Comparison of ENCODE assay signal across 15 cellular contexts in the genomic region with DNA sequence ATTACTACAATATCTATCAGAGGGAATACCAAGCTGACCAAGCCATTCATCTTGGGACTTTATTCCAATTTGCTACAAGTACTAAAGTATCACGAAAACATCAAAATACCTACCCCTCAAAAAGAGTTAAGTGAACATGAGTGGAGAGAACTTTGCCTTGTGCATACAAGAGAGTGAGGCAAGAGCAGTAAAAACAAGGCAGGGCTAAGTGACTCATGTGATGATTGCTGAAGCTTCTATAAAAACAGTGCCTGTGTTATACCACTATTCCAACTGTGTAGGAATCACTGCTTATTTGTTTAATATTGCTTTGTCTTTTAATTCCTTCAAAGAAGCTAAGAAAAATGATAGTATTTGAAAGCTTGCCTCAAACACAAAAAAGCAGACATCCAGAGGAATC.
A peak's percentile ranks its signal among the peaks of the same experiment; 100 is the strongest.
DNase-seq lines count a peak whose midpoint lies in the region; ATAC-seq and TF ChIP-seq lines count a peak whose summit lies in the region.
"Had no signal": no experiment of that assay in that cellular context is flagged by ENCODE, and none has a peak within 500 bp of the region (broad histone marks: within the 10 kb centered on the region; RNA-seq: fewer than 3 reads in every experiment).

No MANE protein-coding gene starts in this region.

- CTCF ChIA-PET in WTC11 (lab: Charles Lee): no interaction called here

- POLR2A ChIA-PET in WTC11 (lab: Charles Lee): no interaction called here

- no peaks in the 10 kb centered on the region for H3K9me3 ChIP-seq in gastrocnemius medialis
- H3K9me3 ChIP-seq: SJSA1, uterus had no signal

- in situ Hi-C loops in gastrocnemius medialis (cut with MboI; ENCODE audit: low sequenced_read_pairs in 4 of 4): no loop called here

- no peak for TF ChIP-seq POLR2A in gastrocnemius medialis (IDR thresholded peaks at IDR 0.05)

- no peaks in the 10 kb centered on the region for H3K27me3 Mint-ChIP-seq in WTC11 (ENCODE audit: low read depth)
- H3K27me3 Mint-ChIP-seq: activated CD4-positive, alpha-beta T cell treated with anti-CD3 and anti-CD28 coated beads for 36 hours; dendritic cell treated with granulocyte-macrophage colony-stimulating factor and Interleukin-4, amounts not matched to agents 40 ng/mL and 50 ng/mL, for 4 days; naive thymus-derived CD8-positive, alpha-beta T cell had no signal

- peaks cover 0 to 27% of the 10 kb centered on the region in 2 donors for H3K36me3 ChIP-seq in gastrocnemius medialis
- H3K36me3 ChIP-seq: uterus had no signal

- peaks cover 0 to 3% of the 10 kb centered on the region in 2 donors for H3K4me1 ChIP-seq in gastrocnemius medialis
- H3K4me1 ChIP-seq: uterus had no signal

- H3K4me3 ChIP-seq in foreskin fibroblast (ENCODE audit: low read depth in 1 of 2, low read length in 2 of 2): no peak overlapping the region
- H3K4me3 ChIP-seq in gastrocnemius medialis: no peak overlapping the region
- H3K4me3 ChIP-seq: SJSA1, uterus had no signal

- no peak for TF ChIP-seq CTCF in WTC11 (IDR thresholded peaks at IDR 0.05)
- TF ChIP-seq CTCF in foreskin fibroblast (IDR thresholded peaks at IDR 0.05; ENCODE audit: low read depth, low read length): no peak
- no peak for TF ChIP-seq CTCF in gastrocnemius medialis (IDR thresholded peaks at IDR 0.05 in 4 of 5, conservative IDR thresholded peaks at IDR 0.05 in 1 of 5)

- H3K27ac Mint-ChIP-seq in WTC11: no peak overlapping the region
- H3K27ac Mint-ChIP-seq: activated CD4-positive, alpha-beta T cell treated with anti-CD3 and anti-CD28 coated beads for 36 hours; dendritic cell treated with granulocyte-macrophage colony-stimulating factor and Interleukin-4, amounts not matched to agents 40 ng/mL and 50 ng/mL, for 4 days had no signal

- DNase-seq in GM03348 (ENCODE audit: low spot score) (peak; percentile 71), WTC11 (ENCODE audit: low spot score) (no peak), foreskin fibroblast (peak; percentile 62 to 84), gastrocnemius medialis (no peak)
- no peak for DNase-seq in stimulated activated CD4-positive, alpha-beta T cell treated with anti-CD3 and anti-CD28 coated beads, Interleukin-4, amount 100 ng/mL, for 24 hours
- no peak for DNase-seq in activated CD4-positive, CD25-positive, alpha-beta regulatory T cell (lab: John Stamatoyannopoulos, UW)
- DNase-seq: activated CD4-positive, alpha-beta T cell treated with anti-CD3 and anti-CD28 coated beads for 36 hours; activated effector memory CD4-positive, alpha-beta T cell treated with Interleukin-2 at 50 U/mL for 16 hours; naive thymus-derived CD8-positive, alpha-beta T cell; NCI-H510A treated with DMSO at 0.1 percent for 48 hours; uterus had no signal

- H3K36me3 Mint-ChIP-seq in WTC11: peaks cover 55% of the 10 kb centered on the region

- no peaks in the 10 kb centered on the region for H3K27me3 ChIP-seq in gastrocnemius medialis
- H3K27me3 ChIP-seq: SJSA1, uterus had no signal

- peak overlapping the region in 1 of 4 donors; percentile 18 for H3K27ac ChIP-seq in gastrocnemius medialis
- H3K27ac ChIP-seq: SJSA1, uterus had no signal

- intact Hi-C loops in gastrocnemius medialis (cut with DNase I; ENCODE audit: low total_unique reads): no loop called here

- ATAC-seq in WTC11 (no peak), gastrocnemius medialis (peak; percentile 88 to 90), HG03378 (IDR thresholded peaks at IDR 0.05; ENCODE audit: unreplicated experiment) (no peak), HG03159 (IDR thresholded peaks at IDR 0.05; ENCODE audit: unreplicated experiment) (no peak)
- ATAC-seq: activated CD4-positive, alpha-beta T cell treated with anti-CD3 and anti-CD28 coated beads for 36 hours; naive thymus-derived CD8-positive, alpha-beta T cell had no signal

- no peaks in the 10 kb centered on the region for H3K4me1 Mint-ChIP-seq in WTC11
- H3K4me1 Mint-ChIP-seq: activated CD4-positive, alpha-beta T cell treated with anti-CD3 and anti-CD28 coated beads for 36 hours had no signal

- peaks cover 9% of the 10 kb centered on the region for H3K9me3 Mint-ChIP-seq in WTC11
- H3K9me3 Mint-ChIP-seq: dendritic cell treated with granulocyte-macrophage colony-stimulating factor and Interleukin-4, amounts not matched to agents 40 ng/mL and 50 ng/mL, for 4 days had no signal

- no peak overlapping the region for H3K4me3 Mint-ChIP-seq in WTC11
- H3K4me3 Mint-ChIP-seq: activated CD4-positive, alpha-beta T cell treated with anti-CD3 and anti-CD28 coated beads for 36 hours; dendritic cell treated with granulocyte-macrophage colony-stimulating factor and Interleukin-4, amounts not matched to agents 40 ng/mL and 50 ng/mL, for 4 days; naive thymus-derived CD8-positive, alpha-beta T cell had no signal

TF ChIP-seq in WTC11, 78 proteins besides CTCF, POLR2A, EP300 and RAD21:
- TF ChIP-seq, protein P1, sequence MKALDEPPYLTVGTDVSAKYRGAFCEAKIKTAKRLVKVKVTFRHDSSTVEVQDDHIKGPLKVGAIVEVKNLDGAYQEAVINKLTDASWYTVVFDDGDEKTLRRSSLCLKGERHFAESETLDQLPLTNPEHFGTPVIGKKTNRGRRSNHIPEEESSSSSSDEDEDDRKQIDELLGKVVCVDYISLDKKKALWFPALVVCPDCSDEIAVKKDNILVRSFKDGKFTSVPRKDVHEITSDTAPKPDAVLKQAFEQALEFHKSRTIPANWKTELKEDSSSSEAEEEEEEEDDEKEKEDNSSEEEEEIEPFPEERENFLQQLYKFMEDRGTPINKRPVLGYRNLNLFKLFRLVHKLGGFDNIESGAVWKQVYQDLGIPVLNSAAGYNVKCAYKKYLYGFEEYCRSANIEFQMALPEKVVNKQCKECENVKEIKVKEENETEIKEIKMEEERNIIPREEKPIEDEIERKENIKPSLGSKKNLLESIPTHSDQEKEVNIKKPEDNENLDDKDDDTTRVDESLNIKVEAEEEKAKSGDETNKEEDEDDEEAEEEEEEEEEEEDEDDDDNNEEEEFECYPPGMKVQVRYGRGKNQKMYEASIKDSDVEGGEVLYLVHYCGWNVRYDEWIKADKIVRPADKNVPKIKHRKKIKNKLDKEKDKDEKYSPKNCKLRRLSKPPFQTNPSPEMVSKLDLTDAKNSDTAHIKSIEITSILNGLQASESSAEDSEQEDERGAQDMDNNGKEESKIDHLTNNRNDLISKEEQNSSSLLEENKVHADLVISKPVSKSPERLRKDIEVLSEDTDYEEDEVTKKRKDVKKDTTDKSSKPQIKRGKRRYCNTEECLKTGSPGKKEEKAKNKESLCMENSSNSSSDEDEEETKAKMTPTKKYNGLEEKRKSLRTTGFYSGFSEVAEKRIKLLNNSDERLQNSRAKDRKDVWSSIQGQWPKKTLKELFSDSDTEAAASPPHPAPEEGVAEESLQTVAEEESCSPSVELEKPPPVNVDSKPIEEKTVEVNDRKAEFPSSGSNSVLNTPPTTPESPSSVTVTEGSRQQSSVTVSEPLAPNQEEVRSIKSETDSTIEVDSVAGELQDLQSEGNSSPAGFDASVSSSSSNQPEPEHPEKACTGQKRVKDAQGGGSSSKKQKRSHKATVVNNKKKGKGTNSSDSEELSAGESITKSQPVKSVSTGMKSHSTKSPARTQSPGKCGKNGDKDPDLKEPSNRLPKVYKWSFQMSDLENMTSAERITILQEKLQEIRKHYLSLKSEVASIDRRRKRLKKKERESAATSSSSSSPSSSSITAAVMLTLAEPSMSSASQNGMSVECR (CRISPR knock-in tag; IDR thresholded peaks at IDR 0.05; ENCODE audit: borderline replicate concordance): no peak
- TF ChIP-seq, protein P2, sequence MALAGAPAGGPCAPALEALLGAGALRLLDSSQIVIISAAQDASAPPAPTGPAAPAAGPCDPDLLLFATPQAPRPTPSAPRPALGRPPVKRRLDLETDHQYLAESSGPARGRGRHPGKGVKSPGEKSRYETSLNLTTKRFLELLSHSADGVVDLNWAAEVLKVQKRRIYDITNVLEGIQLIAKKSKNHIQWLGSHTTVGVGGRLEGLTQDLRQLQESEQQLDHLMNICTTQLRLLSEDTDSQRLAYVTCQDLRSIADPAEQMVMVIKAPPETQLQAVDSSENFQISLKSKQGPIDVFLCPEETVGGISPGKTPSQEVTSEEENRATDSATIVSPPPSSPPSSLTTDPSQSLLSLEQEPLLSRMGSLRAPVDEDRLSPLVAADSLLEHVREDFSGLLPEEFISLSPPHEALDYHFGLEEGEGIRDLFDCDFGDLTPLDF (CRISPR knock-in tag; IDR thresholded peaks at IDR 0.05): no peak
- TF ChIP-seq RORB (CRISPR knock-in tag; IDR thresholded peaks at IDR 0.05) (no peak), GABPB1 (CRISPR knock-in tag; IDR thresholded peaks at IDR 0.05) (0 out of 2 replicates have a peak, but pooled peaks have one; percentile 21), FOXJ3 (CRISPR knock-in tag; IDR thresholded peaks at IDR 0.05; ENCODE audit: borderline replicate concordance) (no peak), NFYB (CRISPR knock-in tag; conservative IDR thresholded peaks at IDR 0.05; ENCODE audit: low read depth) (no peak)
- TF ChIP-seq, protein P3, sequence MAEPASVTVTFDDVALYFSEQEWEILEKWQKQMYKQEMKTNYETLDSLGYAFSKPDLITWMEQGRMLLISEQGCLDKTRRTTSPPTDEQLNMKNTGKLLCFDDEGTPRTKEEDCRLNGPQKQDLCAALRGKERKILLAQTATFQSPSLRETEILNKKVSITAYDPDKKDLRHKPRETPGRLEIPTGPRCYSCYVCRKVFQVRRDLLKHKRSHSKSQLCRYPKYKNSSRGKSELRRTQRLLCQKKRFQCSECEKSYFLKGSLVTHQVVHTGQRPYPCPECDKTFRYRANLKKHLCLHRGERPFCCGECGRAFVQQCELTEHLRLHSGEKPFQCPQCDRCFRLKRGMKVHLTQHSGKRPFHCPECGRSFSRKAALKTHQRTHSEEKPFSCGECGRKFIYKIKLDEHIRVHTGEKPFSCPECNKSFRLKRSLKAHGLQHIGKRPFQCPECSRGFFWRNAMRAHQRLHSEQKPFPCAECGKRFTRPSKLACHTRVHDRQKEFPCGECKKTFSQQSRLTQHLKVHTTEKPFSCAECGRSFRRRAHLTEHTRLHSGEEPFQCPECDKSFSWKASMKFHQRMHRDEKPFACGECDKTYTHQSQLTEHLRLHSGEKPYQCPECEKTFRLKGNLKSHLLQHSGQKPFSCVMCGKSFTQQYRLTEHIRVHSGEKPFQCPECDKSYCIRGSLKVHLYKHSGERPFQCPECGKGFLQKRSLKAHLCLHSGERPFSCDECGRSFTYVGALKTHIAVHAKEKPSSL (CRISPR knock-in tag; conservative IDR thresholded peaks at IDR 0.05): no peak
- TF ChIP-seq, protein P4, sequence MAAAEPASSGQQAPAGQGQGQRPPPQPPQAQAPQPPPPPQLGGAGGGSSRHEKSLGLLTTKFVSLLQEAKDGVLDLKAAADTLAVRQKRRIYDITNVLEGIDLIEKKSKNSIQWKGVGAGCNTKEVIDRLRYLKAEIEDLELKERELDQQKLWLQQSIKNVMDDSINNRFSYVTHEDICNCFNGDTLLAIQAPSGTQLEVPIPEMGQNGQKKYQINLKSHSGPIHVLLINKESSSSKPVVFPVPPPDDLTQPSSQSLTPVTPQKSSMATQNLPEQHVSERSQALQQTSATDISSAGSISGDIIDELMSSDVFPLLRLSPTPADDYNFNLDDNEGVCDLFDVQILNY (CRISPR knock-in tag; IDR thresholded peaks at IDR 0.05): no peak

Comparison
In these comparisons a context has a peak if more than half of its experiments do, and no peak if none do; other contexts are left out.
1. DNase-seq: peak in GM03348 (single experiment) and foreskin fibroblast (2 of 2); none in WTC11 (single experiment), gastrocnemius medialis (0 of 2), stimulated activated CD4-positive, alpha-beta T cell treated with anti-CD3 and anti-CD28 coated beads, Interleukin-4, amount 100 ng/mL, for 24 hours (single experiment) and activated CD4-positive, CD25-positive, alpha-beta regulatory T cell (0 of 4).
2. ATAC-seq: peak in gastrocnemius medialis (2 of 2); none in WTC11 (single experiment), HG03378 (single experiment) and HG03159 (single experiment).